Comparison of ENCODE assay signal across 6 cellular contexts in the genomic region with DNA sequence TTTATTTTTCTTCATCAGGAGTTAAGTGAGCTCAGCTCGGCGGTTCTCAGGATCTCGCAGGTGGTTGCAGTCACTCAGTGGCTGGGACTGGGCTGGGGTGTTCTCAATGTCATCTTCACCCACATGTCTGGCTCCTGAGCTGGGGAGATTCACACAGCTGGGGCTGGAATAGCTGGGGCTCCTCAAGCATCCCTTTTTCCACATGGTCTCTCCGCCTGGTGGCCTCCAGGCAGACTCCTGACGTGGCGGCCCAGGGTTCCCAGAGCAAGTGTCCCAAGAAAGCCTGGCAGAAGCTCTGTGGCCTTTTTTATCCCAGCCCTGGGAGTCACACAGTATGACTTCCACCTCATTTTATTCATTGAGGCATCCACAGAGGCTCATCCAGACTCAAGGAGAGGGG.
"Had no signal": no experiment of that assay in that cellular context is flagged by ENCODE, and none has a peak within 500 bp of the region (broad histone marks: within the 10 kb centered on the region; RNA-seq: fewer than 3 reads in every experiment).

No MANE protein-coding gene starts in this region.

- ATAC-seq: HepG2, K562 had no signal

- FAIRE-seq: HepG2, HTR-8/SVneo, K562 had no signal

- H3K27ac ChIP-seq: HL-60 had no signal

- DNase-seq: IMR-90, KBM-7 had no signal

- H3K4me3 ChIP-seq: K562 had no signal
